16 cellular contexts compared by ENCODE assay signal in the genomic region with DNA sequence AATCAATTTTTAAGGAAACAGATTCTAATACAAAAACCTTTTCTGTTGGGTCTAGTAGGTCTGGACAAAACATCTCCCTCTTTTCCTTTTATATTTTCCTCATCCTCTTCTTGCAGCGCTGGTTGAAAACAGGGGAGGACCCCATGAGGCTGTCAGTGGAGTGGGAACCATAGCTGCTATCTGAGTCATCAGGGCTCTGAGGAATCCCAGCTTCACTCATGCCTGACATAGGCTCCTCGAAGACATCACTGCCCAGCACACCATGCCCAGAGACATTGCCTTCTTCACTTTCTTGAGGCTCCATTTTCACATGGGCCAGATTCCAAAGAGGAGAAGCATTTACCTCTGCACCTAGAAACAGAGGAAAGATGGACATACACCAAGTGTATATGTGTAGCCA. TPM values are rescaled to one million over a fixed set of nuclear protein-coding genes. Genes with fewer than 3 reads are reported as not detected.
DNase-seq lines count a peak whose midpoint lies in the region; ATAC-seq and TF ChIP-seq lines count a peak whose summit lies in the region.
"Had no signal": no experiment of that assay in that cellular context is flagged by ENCODE, and none has a peak within 500 bp of the region (broad histone marks: within the 10 kb centered on the region; RNA-seq: fewer than 3 reads in every experiment).

No MANE protein-coding gene starts in this region.

- no peak overlapping the region for H3K4me3 Mint-ChIP-seq in T-helper 1 cell treated with Interleukin-12 subunit alpha and Interleukin-12 subunit beta and Interleukin-4 antibody, amounts not matched to agents 30 μg/mL and 1 μg/mL, for 36 hours
- no peak overlapping the region for H3K4me3 Mint-ChIP-seq in activated naive CD8-positive, alpha-beta T cell treated with anti-CD3 and anti-CD28 coated beads, Interleukin-2, amount 50 U/mL, for 24 hours
- H3K4me3 Mint-ChIP-seq: CD4-positive, alpha-beta T cell had no signal

- H3K27me3 Mint-ChIP-seq in T-helper 1 cell treated with Interleukin-12 subunit alpha and Interleukin-12 subunit beta and Interleukin-4 antibody, amounts not matched to agents 30 μg/mL and 1 μg/mL, for 36 hours (ENCODE audit: low read depth), result no peaks in the 10 kb centered on the region
- H3K27me3 Mint-ChIP-seq in activated naive CD8-positive, alpha-beta T cell treated with anti-CD3 and anti-CD28 coated beads, Interleukin-2, amount 50 U/mL, for 24 hours, result no peaks in the 10 kb centered on the region
- H3K27me3 Mint-ChIP-seq: CD4-positive, alpha-beta T cell had no signal

- DNase-seq in T-helper 1 cell, result no peak
- DNase-seq in NCI-H226, result peak; percentile 73
- no peak for DNase-seq in activated naive CD8-positive, alpha-beta T cell treated with anti-CD3 and anti-CD28 coated beads, Interleukin-2, amount 50 U/mL, for 24 hours
- peak; percentile 83 for DNase-seq in kidney tubule cell (ENCODE audit: low spot score)
- DNase-seq in dermis blood vessel endothelial cell, result no peak
- DNase-seq in GM13976 (ENCODE audit: low spot score), result no peak
- DNase-seq: activated CD8-positive, alpha-beta memory T cell treated with anti-CD3 and anti-CD28 coated beads for 24 hours; activated naive CD4-positive, alpha-beta T cell; CD4-positive, alpha-beta T cell; DND-41; MG63; NCI-H1930; nucleus accumbens; sigmoid colon had no signal

- H3K36me3 Mint-ChIP-seq in T-helper 1 cell treated with Interleukin-12 subunit alpha and Interleukin-12 subunit beta and Interleukin-4 antibody, amounts not matched to agents 30 μg/mL and 1 μg/mL, for 36 hours (ENCODE audit: low read depth), result peaks cover 42% of the 10 kb centered on the region
- peaks cover 55% of the 10 kb centered on the region for H3K36me3 Mint-ChIP-seq in activated naive CD8-positive, alpha-beta T cell treated with anti-CD3 and anti-CD28 coated beads, Interleukin-2, amount 50 U/mL, for 24 hours (ENCODE audit: low read depth)

- H3K4me1 Mint-ChIP-seq in T-helper 1 cell treated with Interleukin-12 subunit alpha and Interleukin-12 subunit beta and Interleukin-4 antibody, amounts not matched to agents 30 μg/mL and 1 μg/mL, for 36 hours (ENCODE audit: low read depth), result peaks cover 3% of the 10 kb centered on the region
- peaks cover 22% of the 10 kb centered on the region for H3K4me1 Mint-ChIP-seq in activated naive CD8-positive, alpha-beta T cell treated with anti-CD3 and anti-CD28 coated beads, Interleukin-2, amount 50 U/mL, for 24 hours

- peak overlapping the region; percentile 42 for H3K27ac Mint-ChIP-seq in T-helper 1 cell treated with Interleukin-12 subunit alpha and Interleukin-12 subunit beta and Interleukin-4 antibody, amounts not matched to agents 30 μg/mL and 1 μg/mL, for 36 hours
- peak overlapping the region; percentile 43 for H3K27ac Mint-ChIP-seq in activated naive CD8-positive, alpha-beta T cell treated with anti-CD3 and anti-CD28 coated beads, Interleukin-2, amount 50 U/mL, for 24 hours
- H3K27ac Mint-ChIP-seq: CD4-positive, alpha-beta T cell had no signal

- no peak for ATAC-seq in activated naive CD8-positive, alpha-beta T cell treated with anti-CD3 and anti-CD28 coated beads, Interleukin-2, amount 50 U/mL, for 24 hours
- ATAC-seq in GM21786 (IDR thresholded peaks at IDR 0.05; ENCODE audit: unreplicated experiment), result no peak

- in situ Hi-C loops in GM13976 (cut with MboI; ENCODE audit: low sequenced_read_pairs, unreplicated experiment), result no loop called here

- no peaks in the 10 kb centered on the region for H3K9me3 Mint-ChIP-seq in T-helper 1 cell treated with Interleukin-12 subunit alpha and Interleukin-12 subunit beta and Interleukin-4 antibody, amounts not matched to agents 30 μg/mL and 1 μg/mL, for 36 hours
- no peaks in the 10 kb centered on the region for H3K9me3 Mint-ChIP-seq in activated naive CD8-positive, alpha-beta T cell treated with anti-CD3 and anti-CD28 coated beads, Interleukin-2, amount 50 U/mL, for 24 hours
- H3K9me3 Mint-ChIP-seq: CD4-positive, alpha-beta T cell had no signal

- TF ChIP-seq CTCF in GM13976 (IDR thresholded peaks at IDR 0.05; ENCODE audit: borderline replicate concordance, control extremely low read depth, extremely low read depth, insufficient read depth, missing control alignments), result no peak

RNA-seq across cellular contexts. Expression of gene SUPT7L, which starts 10.0 kb away (rescaled TPM):
- total RNA-seq in dermis blood vessel endothelial cell, result 14.8 and 27.6 TPM in 2 replicates

RNA-seq across cellular contexts. Expression of gene SLC4A1AP, which starts 10.3 kb away (rescaled TPM):
- total RNA-seq in dermis blood vessel endothelial cell, result 31.3 and 39.2 TPM in 2 replicates

RNA-seq across cellular contexts. Expression of gene GPN1, which starts 24.5 kb away (rescaled TPM):
- total RNA-seq in dermis blood vessel endothelial cell, result 40.5 and 44.9 TPM in 2 replicates

RNA-seq across cellular contexts. Expression of gene CCDC121, which starts 24.6 kb away (rescaled TPM):
- 2.7 and 2.8 TPM in 2 replicates for total RNA-seq in dermis blood vessel endothelial cell

Comparison
In these comparisons a context has a peak if more than half of its experiments do, and no peak if none do; other contexts are left out.
1. DNase-seq: peak in NCI-H226 (single experiment) and kidney tubule cell (single experiment); none in T-helper 1 cell (0 of 5), activated naive CD8-positive, alpha-beta T cell treated with anti-CD3 and anti-CD28 coated beads, Interleukin-2, amount 50 U/mL, for 24 hours (single experiment), dermis blood vessel endothelial cell (single experiment) and GM13976 (single experiment).